Comparison of ENCODE assay signal across 2 cellular contexts in genomic region chr7:1074018-1074417, GRCh38. TPM values are rescaled to one million over a fixed set of nuclear protein-coding genes. Genes with fewer than 3 reads are reported as not detected.
"Had no signal": no experiment of that assay in that cellular context is flagged by ENCODE, and none has a peak within 500 bp of the region (broad histone marks: within the 10 kb centered on the region; RNA-seq: fewer than 3 reads in every experiment).

No MANE protein-coding gene starts in this region.

RNA-seq across cellular contexts. Expression of gene GPER1, which starts 13.9 kb away (rescaled TPM):
- total RNA-seq: SJCRH30 had no signal

RNA-seq across cellular contexts. Expression of gene GPR146, which starts 29.7 kb away (rescaled TPM):
- total RNA-seq: MCF 10A had no signal
